In the genomic region with DNA sequence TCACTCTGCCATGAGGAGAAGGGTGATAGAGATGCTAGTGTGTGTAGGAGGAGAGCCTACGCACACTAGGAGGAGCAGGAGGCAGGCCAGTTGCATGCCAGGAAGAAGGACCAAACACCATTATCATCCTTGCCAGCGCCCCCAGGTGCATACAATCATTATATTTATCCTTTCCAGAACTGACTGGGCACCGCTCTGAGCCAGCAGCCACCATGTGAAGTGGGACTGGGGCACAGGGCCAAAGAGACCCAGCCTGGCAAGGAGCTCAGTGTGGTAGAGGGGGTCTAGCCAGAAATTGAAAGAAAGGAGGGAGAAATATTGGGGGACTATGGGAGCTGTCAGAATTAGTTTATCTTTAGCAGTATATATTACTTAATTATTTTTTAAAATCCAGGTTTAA, we compare ENCODE assay signal across 39 cellular contexts. TPM values are rescaled to one million over a fixed set of nuclear protein-coding genes. Genes with fewer than 3 reads are reported as not detected.
"Had no signal": no experiment of that assay in that cellular context is flagged by ENCODE, and none has a peak within 500 bp of the region (broad histone marks: within the 10 kb centered on the region; RNA-seq: fewer than 3 reads in every experiment).

No MANE protein-coding gene starts in this region.

- H3K36me3 Mint-ChIP-seq: naive thymus-derived CD4-positive, alpha-beta T cell; stimulated activated effector memory CD8-positive, alpha-beta T cell treated with anti-CD3 and anti-CD28 coated beads, Interleukin-12 subunit alpha, Interleukin-12 subunit beta, amount 100 ng/mL, for 72 hours had no signal

- H3K9me3 Mint-ChIP-seq: dendritic cell treated with granulocyte-macrophage colony-stimulating factor and Interleukin-4, amounts not matched to agents 40 ng/mL and 50 ng/mL, for 4 days; stimulated activated effector memory CD8-positive, alpha-beta T cell treated with anti-CD3 and anti-CD28 coated beads, Interleukin-12 subunit alpha, Interleukin-12 subunit beta, amount 100 ng/mL, for 72 hours had no signal

- H3K4me1 Mint-ChIP-seq: endodermal cell; naive thymus-derived CD4-positive, alpha-beta T cell; nephron; stimulated activated effector memory CD8-positive, alpha-beta T cell treated with anti-CD3 and anti-CD28 coated beads, Interleukin-12 subunit alpha, Interleukin-12 subunit beta, amount 100 ng/mL, for 72 hours had no signal

- H3K27ac Mint-ChIP-seq: dendritic cell treated with granulocyte-macrophage colony-stimulating factor and Interleukin-4, amounts not matched to agents 40 ng/mL and 50 ng/mL, for 4 days; endodermal cell; naive thymus-derived CD4-positive, alpha-beta T cell; nephron; stimulated activated effector memory CD8-positive, alpha-beta T cell treated with anti-CD3 and anti-CD28 coated beads, Interleukin-12 subunit alpha, Interleukin-12 subunit beta, amount 100 ng/mL, for 72 hours had no signal

- H3K27me3 Mint-ChIP-seq: dendritic cell treated with granulocyte-macrophage colony-stimulating factor and Interleukin-4, amounts not matched to agents 40 ng/mL and 50 ng/mL, for 4 days had no signal

- ATAC-seq: gastroesophageal sphincter; heart right ventricle; left cardiac atrium; left lung; naive thymus-derived CD4-positive, alpha-beta T cell; psoas muscle; right cardiac atrium; stimulated activated effector memory CD8-positive, alpha-beta T cell treated with anti-CD3 and anti-CD28 coated beads, Interleukin-12 subunit alpha, Interleukin-12 subunit beta, amount 100 ng/mL, for 72 hours had no signal

- H3K4me3 ChIP-seq: colonic mucosa, gastroesophageal sphincter, heart right ventricle, left lung, psoas muscle, sigmoid colon, stomach, thyroid gland had no signal

- H3K27ac ChIP-seq: colonic mucosa, epithelial cell of prostate, foreskin keratinocyte, gastroesophageal sphincter, heart right ventricle, left lung, psoas muscle, sigmoid colon, stomach, thyroid gland had no signal

- H3K27me3 ChIP-seq: colonic mucosa, thyroid gland had no signal

- H3K4me3 Mint-ChIP-seq: dendritic cell treated with granulocyte-macrophage colony-stimulating factor and Interleukin-4, amounts not matched to agents 40 ng/mL and 50 ng/mL, for 4 days; endodermal cell; naive thymus-derived CD4-positive, alpha-beta T cell; nephron; stimulated activated effector memory CD8-positive, alpha-beta T cell treated with anti-CD3 and anti-CD28 coated beads, Interleukin-12 subunit alpha, Interleukin-12 subunit beta, amount 100 ng/mL, for 72 hours had no signal

- DNase-seq: colonic mucosa; effector CD8-positive, alpha-beta T cell; endodermal cell; foreskin keratinocyte; glutamatergic neuron; heart right ventricle; hippocampal formation; left cardiac atrium; mesendoderm; midbrain; naive thymus-derived CD4-positive, alpha-beta T cell; nucleus accumbens; psoas muscle; right cardiac atrium; sigmoid colon; stimulated activated CD4-positive, alpha-beta T cell treated with anti-CD3 and anti-CD28 coated beads, Interleukin-2, amount 100 ng/mL, for 24 hours; stimulated activated CD4-positive, alpha-beta T cell treated with anti-CD3 and anti-CD28 coated beads, Interleukin-4, amount 100 ng/mL, for 24 hours; stimulated activated naive CD4-positive, alpha-beta T cell treated with Interleukin-2 at 50 U/mL for 16 hours; stomach; thyroid gland; trophoblast cell had no signal

- H3K4me1 ChIP-seq: colonic mucosa, foreskin keratinocyte, gastroesophageal sphincter, heart right ventricle, left lung, psoas muscle, sigmoid colon, stomach, thyroid gland had no signal

- H3K36me3 ChIP-seq: colonic mucosa, gastroesophageal sphincter, heart right ventricle, left lung, sigmoid colon, stomach, thyroid gland had no signal

- H3K9me3 ChIP-seq: colonic mucosa, gastroesophageal sphincter, left lung, psoas muscle, thyroid gland had no signal

RNA-seq across cellular contexts. Expression of gene GPR148, which starts 8.3 kb away (rescaled TPM):
- total RNA-seq: colonic mucosa; endodermal cell; esophagus mucosa; fibroblast of lung; foreskin keratinocyte; gastroesophageal sphincter; heart right ventricle; kidney epithelial cell; left cardiac atrium; left lung; lower leg skin; lung microvascular endothelial cell; mucosa of gallbladder; naive thymus-derived CD4-positive, alpha-beta T cell; osteocyte; psoas muscle; right cardiac atrium; sigmoid colon; skeletal muscle tissue; subcutaneous adipose tissue; temporal lobe; thyroid gland; urinary bladder had no signal

RNA-seq across cellular contexts. Expression of gene AMER3, which starts 34.8 kb away (rescaled TPM):
- total RNA-seq: esophagus mucosa; fibroblast of lung; foreskin keratinocyte; heart right ventricle; kidney epithelial cell; left cardiac atrium; left lung; lower leg skin; lung microvascular endothelial cell; naive thymus-derived CD4-positive, alpha-beta T cell; osteocyte; psoas muscle; renal cortical epithelial cell; right cardiac atrium; skeletal muscle tissue; subcutaneous adipose tissue had no signal
